In genomic region chr3:116517308-116517707, GRCh38 we compare ENCODE assay signal across 9 cellular contexts.
A peak's percentile ranks its signal among the peaks of the same experiment; 100 is the strongest.
DNase-seq lines count a peak whose midpoint lies in the region; ATAC-seq and TF ChIP-seq lines count a peak whose summit lies in the region.
"Had no signal": no experiment of that assay in that cellular context is flagged by ENCODE, and none has a peak within 500 bp of the region (broad histone marks: within the 10 kb centered on the region; RNA-seq: fewer than 3 reads in every experiment).

No MANE protein-coding gene starts in this region.

- no peaks in the 10 kb centered on the region for H3K36me3 Mint-ChIP-seq in CD8-positive, alpha-beta memory T cell

- H3K27me3 Mint-ChIP-seq in CD8-positive, alpha-beta memory T cell: no peaks in the 10 kb centered on the region

- H3K4me1 ChIP-seq in CD8-positive, alpha-beta memory T cell (ENCODE audit: insufficient read depth, low read length): no peaks in the 10 kb centered on the region
- H3K4me1 ChIP-seq: uterus had no signal

- H3K4me3 Mint-ChIP-seq in CD8-positive, alpha-beta memory T cell: no peak overlapping the region

- peak; percentile 32 for TF ChIP-seq CTCF in GM10266 (IDR thresholded peaks at IDR 0.05; ENCODE audit: control insufficient read depth, insufficient read depth, low read depth, missing control alignments)

- no peaks in the 10 kb centered on the region for H3K4me1 Mint-ChIP-seq in CD8-positive, alpha-beta memory T cell

- CTCF ChIA-PET in CD8-positive, alpha-beta memory T cell (lab: Charles Lee): no interaction called here

- no peaks in the 10 kb centered on the region for H3K9me3 ChIP-seq in CD8-positive, alpha-beta memory T cell (ENCODE audit: low read length)
- H3K9me3 ChIP-seq: uterus had no signal

- no peaks in the 10 kb centered on the region for H3K27me3 ChIP-seq in CD8-positive, alpha-beta memory T cell (ENCODE audit: insufficient read depth, low read length, poor library complexity, severe bottlenecking)
- H3K27me3 ChIP-seq: uterus had no signal

- POLR2A ChIA-PET in CD8-positive, alpha-beta memory T cell (lab: Charles Lee): no interaction called here

- no peak overlapping the region for H3K4me3 ChIP-seq in CD8-positive, alpha-beta memory T cell (ENCODE audit: low read length)
- H3K4me3 ChIP-seq: uterus had no signal

- H3K36me3 ChIP-seq in CD8-positive, alpha-beta memory T cell (ENCODE audit: insufficient read depth, low read length): no peaks in the 10 kb centered on the region
- H3K36me3 ChIP-seq: uterus had no signal

- H3K9me3 Mint-ChIP-seq in CD8-positive, alpha-beta memory T cell: peaks cover 2 to 17% (median 5%) of the 10 kb centered on the region in 5 donors

- ATAC-seq in HG02798 (IDR thresholded peaks at IDR 0.05; ENCODE audit: poor library complexity, unreplicated experiment): peak; percentile 58

- no peak overlapping the region for H3K27ac ChIP-seq in CD8-positive, alpha-beta memory T cell (ENCODE audit: low read depth, low read length)
- H3K27ac ChIP-seq: uterus had no signal

- H3K27ac Mint-ChIP-seq in CD8-positive, alpha-beta memory T cell: no peak overlapping the region

- DNase-seq in GM10266 (ENCODE audit: extremely low spot score) (peak; percentile 24), SW480 (ENCODE audit: low spot score) (peak; percentile 6), kidney tubule cell (ENCODE audit: low spot score) (peak; percentile 11), occipital lobe (lab: John Stamatoyannopoulos, UW) (no peak), EL (no peak)
- DNase-seq in CD8-positive, alpha-beta memory T cell: no peak
- DNase-seq: activated naive CD4-positive, alpha-beta T cell; uterus had no signal

Comparison
In these comparisons a context has a peak if more than half of its experiments do, and no peak if none do; other contexts are left out.
1. DNase-seq: peak in GM10266 (single experiment), SW480 (single experiment) and kidney tubule cell (single experiment); none in occipital lobe (single experiment), EL (single experiment) and CD8-positive, alpha-beta memory T cell (0 of 5).